Comparison of ENCODE assay signal across 10 cellular contexts in genomic region chr3:24522155-24522579, GRCh38. TPM values are rescaled to one million over a fixed set of nuclear protein-coding genes. Genes with fewer than 3 reads are reported as not detected.
DNase-seq lines count a peak whose midpoint lies in the region; ATAC-seq, FAIRE-seq and TF ChIP-seq lines count a peak whose summit lies in the region.
"Had no signal": no experiment of that assay in that cellular context is flagged by ENCODE, and none has a peak within 500 bp of the region (broad histone marks: within the 10 kb centered on the region; RNA-seq: fewer than 3 reads in every experiment).

No MANE protein-coding gene starts in this region.

- ATAC-seq in GM23338 (peak; percentile 26), HG03039 (IDR thresholded peaks at IDR 0.05; ENCODE audit: unreplicated experiment) (no peak)

- no peaks in the 10 kb centered on the region for H3K9me2 ChIP-seq in GM23338 (ENCODE audit: insufficient read depth)

- TF ChIP-seq CTCF in GM23338 (conservative IDR thresholded peaks at IDR 0.05; ENCODE audit: low read depth in 2 of 2) (no peak), mammary epithelial cell (conservative IDR thresholded peaks at IDR 0.05 in 1 of 2, IDR thresholded peaks at IDR 0.05 in 1 of 2; ENCODE audit: extremely low read depth in 1 of 2, insufficient read depth in 1 of 2, low read depth in 1 of 2, low read length in 2 of 2) (no peak), keratinocyte (optimal IDR thresholded peaks at IDR 0.05 in 1 of 3, IDR thresholded peaks at IDR 0.05 in 1 of 3, conservative IDR thresholded peaks at IDR 0.05 in 1 of 3; ENCODE audit: extremely low read depth in 1 of 3, insufficient read depth in 2 of 3, low read length in 3 of 3) (no peak), sigmoid colon (IDR thresholded peaks at IDR 0.05) (no peak)

- H4K20me1 ChIP-seq in GM23338 (replicated peaks; ENCODE audit: insufficient read depth) (peaks cover 6% of the 10 kb centered on the region; the same call in 1 of the 2 replicates), mammary epithelial cell (ENCODE audit: insufficient read depth, low read length) (no peaks in the 10 kb centered on the region), keratinocyte (ENCODE audit: control insufficient read depth, extremely low read depth, insufficient read depth, low read length) (no peaks in the 10 kb centered on the region)

- peaks cover 36% of the 10 kb centered on the region for H3K4me1 Mint-ChIP-seq in GM23338

- intact Hi-C loops in mammary epithelial cell (cut with micrococcal nuclease), result no loop called here
- intact Hi-C loops in sigmoid colon (cut with DNase I), result loop anchor here (5.0 to 10.0 kb wide), 2 partner anchors 123 to 155 kb away; no protein-coding TSS in a partner anchor

- peaks cover 41% of the 10 kb centered on the region for H3K27me3 Mint-ChIP-seq in GM23338 (ENCODE audit: insufficient read depth, low read depth, poor library complexity)

- TF ChIP-seq EP300 in sigmoid colon (IDR thresholded peaks at IDR 0.05), result no peak

- H3K79me2 ChIP-seq in GM23338 (replicated peaks; ENCODE audit: insufficient read depth), result no peaks in the 10 kb centered on the region
- no peaks in the 10 kb centered on the region for H3K79me2 ChIP-seq in mammary epithelial cell (ENCODE audit: insufficient read depth, low read length)
- no peaks in the 10 kb centered on the region for H3K79me2 ChIP-seq in keratinocyte (ENCODE audit: control insufficient read depth, insufficient read depth, low read length)

- BruUV-seq in mammary epithelial cell (replicated peaks; lab: Mats Ljungman, UMichigan), result no TSS peak

- H3K27ac Mint-ChIP-seq in GM23338, result no peak overlapping the region
- H3K27ac Mint-ChIP-seq: activated naive CD8-positive, alpha-beta T cell had no signal

- WGBS in mammary epithelial cell (ENCODE audit: low coverage, missing lambda C conversion rate), result 80% methylated on average over 10 of the region's 15 CpGs
- 28 to 49% methylated on average over 15 of the region's 15 CpGs for WGBS in sigmoid colon, 2 donors

- H2AFZ ChIP-seq in GM23338 (peak overlapping the region; percentile 99), mammary epithelial cell (ENCODE audit: low read depth, low read length) (peak overlapping the region; percentile 90), keratinocyte (ENCODE audit: control insufficient read depth, low read length) (peak overlapping the region; percentile 71)

- dilution Hi-C loops in mammary epithelial cell (cut with HindIII; ENCODE audit: low sequenced_read_pairs) (no loop called here), keratinocyte (cut with MboI; ENCODE audit: extremely low pct_ligation_motif_present, low sequenced_read_pairs) (no loop called here)

- H3K4me2 ChIP-seq in GM23338 (peak overlapping the region; percentile 94), mammary epithelial cell (ENCODE audit: insufficient read depth, low read depth, low read length) (peak overlapping the region; percentile 81), keratinocyte (ENCODE audit: control insufficient read depth, extremely low read depth, insufficient read depth, low read depth, low read length) (peak overlapping the region; percentile 81)

- in situ Hi-C loops in mammary epithelial cell (cut with MboI; ENCODE audit: low sequenced_read_pairs in 2 of 2), result no loop called here

- H3K27ac ChIP-seq in GM23338 (ENCODE audit: low read depth) (no peak overlapping the region), mammary epithelial cell (ENCODE audit: insufficient read depth, low read depth, low read length) (no peak overlapping the region), keratinocyte (ENCODE audit: control insufficient read depth, insufficient read depth, low read length) (no peak overlapping the region), sigmoid colon (peak overlapping the region; percentile 82 to 92 (median 90))

- TF ChIP-seq POLR2A in sigmoid colon (IDR thresholded peaks at IDR 0.05), result no peak

- no peak for FAIRE-seq in keratinocyte (lab: Jason Lieb, UNC)

- H3K4me1 ChIP-seq in GM23338 (ENCODE audit: insufficient read depth), result peaks cover 31% of the 10 kb centered on the region
- H3K4me1 ChIP-seq in mammary epithelial cell (ENCODE audit: insufficient read depth, low read length), result peaks cover 35% of the 10 kb centered on the region
- H3K4me1 ChIP-seq in keratinocyte (ENCODE audit: control insufficient read depth, extremely low read depth, insufficient read depth, low read length), result peaks cover 16% of the 10 kb centered on the region
- H3K4me1 ChIP-seq in sigmoid colon, result peaks cover 0 to 28% (median 17%) of the 10 kb centered on the region in 4 donors

- H3K9ac ChIP-seq in mammary epithelial cell (ENCODE audit: insufficient read depth, low read length), result no peak overlapping the region
- H3K9ac ChIP-seq in keratinocyte (ENCODE audit: control insufficient read depth, extremely low read depth, insufficient read depth, low read length), result peak overlapping the region; percentile 71

- H3K4me3 Mint-ChIP-seq in GM23338, result peak overlapping the region; percentile 59
- H3K4me3 Mint-ChIP-seq: activated naive CD8-positive, alpha-beta T cell had no signal

- H3K9me3 Mint-ChIP-seq in GM23338, result no peaks in the 10 kb centered on the region

- no peaks in the 10 kb centered on the region for H3K36me3 ChIP-seq in GM23338 (ENCODE audit: insufficient read depth)
- H3K36me3 ChIP-seq in mammary epithelial cell (ENCODE audit: insufficient read depth, low read length), result no peaks in the 10 kb centered on the region
- H3K36me3 ChIP-seq in keratinocyte (ENCODE audit: control insufficient read depth in 2 of 2, extremely low read depth in 1 of 2, insufficient read depth in 2 of 2, low read length in 2 of 2), result no peaks in the 10 kb centered on the region
- H3K36me3 ChIP-seq in sigmoid colon, result no peaks in the 10 kb centered on the region

- H3K27me3 ChIP-seq in GM23338 (ENCODE audit: insufficient read depth) (peaks cover 71% of the 10 kb centered on the region), mammary epithelial cell (ENCODE audit: insufficient read depth, low read length) (no peaks in the 10 kb centered on the region), keratinocyte (ENCODE audit: control insufficient read depth, extremely low read depth, insufficient read depth, low read length) (peaks cover 6% of the 10 kb centered on the region), sigmoid colon (no peaks in the 10 kb centered on the region)

- no peaks in the 10 kb centered on the region for H3K9me1 ChIP-seq in keratinocyte (ENCODE audit: control insufficient read depth, extremely low read depth, insufficient read depth, low read length)

- H3K4me3 ChIP-seq in GM23338 (peak overlapping the region; percentile 86), mammary epithelial cell (replicated peaks in 1 of 3; ENCODE audit: insufficient read depth in 1 of 3, low read depth in 2 of 3, low read length in 3 of 3) (peak overlapping the region in 2 of 3 experiments; percentile 49 to 62), keratinocyte (ENCODE audit: control insufficient read depth in 2 of 3, extremely low read depth in 1 of 3, insufficient read depth in 2 of 3, low read depth in 1 of 3, low read length in 3 of 3) (peak overlapping the region in 2 of 3 experiments; percentile 49 to 56), sigmoid colon (peak overlapping the region; percentile 54 to 86 (median 81))

- CTCF ChIA-PET in mammary epithelial cell (lab: Charles Lee; ENCODE audit: low non-redundant PET), result no interaction called here

- H3K36me3 Mint-ChIP-seq in GM23338 (ENCODE audit: low read depth), result no peaks in the 10 kb centered on the region; the same call in 2 of the 3 replicates
- H3K36me3 Mint-ChIP-seq: activated naive CD8-positive, alpha-beta T cell had no signal

- no peaks in the 10 kb centered on the region for H3K9me3 ChIP-seq in mammary epithelial cell (replicated peaks; ENCODE audit: insufficient read depth, low read length)
- H3K9me3 ChIP-seq in keratinocyte (ENCODE audit: control insufficient read depth, low read depth, low read length), result no peaks in the 10 kb centered on the region
- H3K9me3 ChIP-seq in sigmoid colon, result no peaks in the 10 kb centered on the region

- no peaks in the 10 kb centered on the region for H3F3A ChIP-seq in GM23338 (replicated peaks; ENCODE audit: low read depth)

- DNase-seq in GM23338 (ENCODE audit: low spot score) (peak; percentile 50), mammary epithelial cell (no peak), keratinocyte (ENCODE audit: low read depth, low spot score) (no peak), sigmoid colon (no peak), OCI-M1 (lab: John Stamatoyannopoulos, UW) (no peak), KG1 (lab: John Stamatoyannopoulos, UW) (no peak), NCI-H69 (lab: John Stamatoyannopoulos, UW) (no peak)
- DNase-seq: DMS79 treated with DMSO at 0.1 percent for 48 hours had no signal

TF ChIP-seq in GM23338, 12 proteins besides CTCF, POLR2A, EP300 and RAD21:
- TF ChIP-seq JUNB (IDR thresholded peaks at IDR 0.05; ENCODE audit: unreplicated experiment) (no peak), EZH2 (IDR thresholded peaks at IDR 0.05; ENCODE audit: low read depth, unreplicated experiment) (peak; percentile 46)

RNA-seq across cellular contexts. Expression of gene THRB, which starts 27.5 kb away (rescaled TPM):
- total RNA-seq in GM23338 (2014; rRNA removed; shearing (Covaris generic)), result 3.2 and 8.0 TPM in 2 replicates
- 1.3 and 1.7 TPM in 2 replicates for polyA plus RNA-seq in GM23338 (2016; fragmentation: Nextera tagmentation; extraction: Ambion mirVana)
- total RNA-seq in mammary epithelial cell, result 10 to 100 TPM; 13.1 to 16.3 TPM
- 4.0 TPM for polyA plus RNA-seq in mammary epithelial cell
- polyA minus RNA-seq in mammary epithelial cell, result 4.0 TPM
- polyA plus RNA-seq in keratinocyte, result 2.6 to 3.2 TPM (median 3.1 TPM) in 3 replicates
- polyA plus RNA-seq in keratinocyte (2011; ENCODE audit: low read depth), result 5.1 TPM
- 2.9 and 4.1 TPM in 2 replicates for polyA plus RNA-seq in keratinocyte (2011; cell fraction: cytosol; rRNA removed)
- polyA plus RNA-seq in keratinocyte (2011; cell fraction: nucleus; rRNA removed), result 4.0 and 4.3 TPM in 2 replicates
- polyA plus RNA-seq in keratinocyte (2012; ENCODE audit: low replicate concordance), result 2.5 and 4.8 TPM in 2 replicates
- 5.7 to 9.7 TPM (median 5.8 TPM) in 3 replicates for polyA minus RNA-seq in keratinocyte
- 2.3 TPM for polyA minus RNA-seq in keratinocyte (2011; cell fraction: cytosol; rRNA and poly(A)+ RNA removed)
- polyA minus RNA-seq in keratinocyte (2011; cell fraction: nucleus; rRNA and poly(A)+ RNA removed), result 6.9 and 9.1 TPM in 2 replicates
- total RNA-seq in sigmoid colon, result 10 to 100 TPM; 29.7 to 49.5 (median 35.6) TPM
- 10 to 100 TPM in 2 of 3 donors, 1 to 10 TPM in 1; 7.2 to 10.6 (median 10.2) TPM for polyA plus RNA-seq in sigmoid colon

Comparison
In these comparisons a context has a peak if more than half of its experiments do, and no peak if none do; other contexts are left out.
1. H3K27ac ChIP-seq: peak in sigmoid colon (4 of 4); none in GM23338 (single experiment), mammary epithelial cell (single experiment) and keratinocyte (single experiment).
2. Peak in every context shown above with its lines, with median percentiles within 50 percentile points of each other: H2AFZ ChIP-seq, H3K4me2 ChIP-seq and H3K4me3 ChIP-seq.